ENCODE assay signal across 8 cellular contexts in the genomic region with DNA sequence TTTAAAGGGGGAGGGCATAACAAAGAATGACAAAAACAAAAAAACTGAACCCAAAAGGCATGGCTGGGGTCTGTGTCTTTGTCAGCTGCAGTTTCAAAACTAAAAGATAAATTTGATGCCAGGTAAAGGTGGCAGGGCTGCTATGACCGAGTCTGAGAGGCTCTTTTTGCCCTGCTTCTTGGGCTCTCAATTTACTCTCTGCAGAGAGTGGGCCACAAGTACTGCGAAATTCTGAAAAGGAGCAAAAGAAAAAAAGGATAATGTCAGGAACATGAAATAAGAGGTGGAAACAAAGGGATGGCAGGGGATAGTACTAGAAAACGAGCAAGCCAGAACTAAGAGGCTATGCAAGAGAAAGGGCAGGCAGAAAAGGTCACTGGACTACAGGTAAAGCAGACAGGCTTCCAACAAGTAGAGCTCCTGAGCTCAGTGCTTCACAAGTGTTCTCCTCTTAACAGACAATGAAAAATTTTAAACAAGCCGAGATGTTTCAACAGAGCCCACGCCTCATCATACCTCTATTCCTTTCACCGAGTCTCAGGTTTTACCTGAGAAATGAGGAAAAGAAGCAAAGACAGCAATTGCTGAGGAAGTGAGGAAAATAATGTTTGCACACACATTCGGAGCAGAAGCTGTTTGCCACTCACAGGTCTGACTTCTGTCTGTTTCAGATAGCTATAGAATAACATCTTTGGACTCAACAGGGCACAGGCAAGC. TPM values are rescaled to one million over a fixed set of nuclear protein-coding genes. Genes with fewer than 3 reads are reported as not detected.
A peak's percentile ranks its signal among the peaks of the same experiment; 100 is the strongest.
DNase-seq lines count a peak whose midpoint lies in the region; ATAC-seq lines count a peak whose summit lies in the region.

No MANE protein-coding gene starts in this region.

- H3K4me1 Mint-ChIP-seq in stimulated activated naive CD8-positive, alpha-beta T cell treated with anti-CD3 and anti-CD28 coated beads, Interleukin-15, Interleukin-2, amounts not matched to agents 100 ng/mL and 50 ng/mL, for 24 hours (ENCODE audit: low read depth) = peaks cover 82% of the 10 kb centered on the region
- peaks cover 66% of the 10 kb centered on the region for H3K4me1 Mint-ChIP-seq in activated T-helper 1 cell treated with anti-CD3 and anti-CD28 coated beads, Interleukin-12 subunit alpha, Interleukin-12 subunit beta, Interleukin-2, Interleukin-4 antibody, amounts not matched to agents 30 ng/mL and 10 ng/mL and 1 ng/mL, durations not matched to agents 14 hours and 24 hours and 36 hours (ENCODE audit: low read depth)

- H3K27me3 Mint-ChIP-seq in stimulated activated naive CD8-positive, alpha-beta T cell treated with anti-CD3 and anti-CD28 coated beads, Interleukin-15, Interleukin-2, amounts not matched to agents 100 ng/mL and 50 ng/mL, for 24 hours = no peaks in the 10 kb centered on the region
- H3K27me3 Mint-ChIP-seq in activated T-helper 1 cell treated with anti-CD3 and anti-CD28 coated beads, Interleukin-12 subunit alpha, Interleukin-12 subunit beta, Interleukin-2, Interleukin-4 antibody, amounts not matched to agents 30 ng/mL and 10 ng/mL and 1 ng/mL, durations not matched to agents 14 hours and 24 hours and 36 hours (ENCODE audit: insufficient read depth) = no peaks in the 10 kb centered on the region

- no peaks in the 10 kb centered on the region for H3K9me3 ChIP-seq in iPS-18c (ENCODE audit: control insufficient read depth, insufficient read depth, low read length)
- no peaks in the 10 kb centered on the region for H3K9me3 ChIP-seq in stomach smooth muscle (ENCODE audit: control insufficient read depth in 2 of 2, low read length in 2 of 2)

- peaks cover 43% of the 10 kb centered on the region for H3K4me1 ChIP-seq in stomach smooth muscle (ENCODE audit: control insufficient read depth, insufficient read depth, low read length)

- no peaks in the 10 kb centered on the region for H3K9me3 Mint-ChIP-seq in stimulated activated naive CD8-positive, alpha-beta T cell treated with anti-CD3 and anti-CD28 coated beads, Interleukin-15, Interleukin-2, amounts not matched to agents 100 ng/mL and 50 ng/mL, for 24 hours
- H3K9me3 Mint-ChIP-seq in activated T-helper 1 cell treated with anti-CD3 and anti-CD28 coated beads, Interleukin-12 subunit alpha, Interleukin-12 subunit beta, Interleukin-2, Interleukin-4 antibody, amounts not matched to agents 30 ng/mL and 10 ng/mL and 1 ng/mL, durations not matched to agents 14 hours and 24 hours and 36 hours = no peaks in the 10 kb centered on the region

- no peak for ATAC-seq in stimulated activated naive CD8-positive, alpha-beta T cell treated with anti-CD3 and anti-CD28 coated beads, Interleukin-15, Interleukin-2, amounts not matched to agents 100 U/mL and 50 U/mL, for 24 hours
- ATAC-seq in GM18502 (IDR thresholded peaks at IDR 0.05; ENCODE audit: poor library complexity, unreplicated experiment) = no peak

- H3K9ac ChIP-seq in stomach smooth muscle (ENCODE audit: low read length in 2 of 2) = peak overlapping the region; percentile 86 to 89

- H3K4me3 ChIP-seq in iPS-18c (ENCODE audit: insufficient read depth, low read depth, low read length) (peak overlapping the region; percentile 60), stomach smooth muscle (ENCODE audit: low read length in 2 of 2) (peak overlapping the region; percentile 82 to 83)

- H3K36me3 Mint-ChIP-seq in stimulated activated naive CD8-positive, alpha-beta T cell treated with anti-CD3 and anti-CD28 coated beads, Interleukin-15, Interleukin-2, amounts not matched to agents 100 ng/mL and 50 ng/mL, for 24 hours (ENCODE audit: low read depth) = peaks cover 5% of the 10 kb centered on the region
- peaks cover 16% of the 10 kb centered on the region for H3K36me3 Mint-ChIP-seq in activated T-helper 1 cell treated with anti-CD3 and anti-CD28 coated beads, Interleukin-12 subunit alpha, Interleukin-12 subunit beta, Interleukin-2, Interleukin-4 antibody, amounts not matched to agents 30 ng/mL and 10 ng/mL and 1 ng/mL, durations not matched to agents 14 hours and 24 hours and 36 hours (ENCODE audit: low read depth)

- peak overlapping the region; percentile 89 for H3K27ac Mint-ChIP-seq in stimulated activated naive CD8-positive, alpha-beta T cell treated with anti-CD3 and anti-CD28 coated beads, Interleukin-15, Interleukin-2, amounts not matched to agents 100 ng/mL and 50 ng/mL, for 24 hours
- peak overlapping the region; percentile 54 for H3K27ac Mint-ChIP-seq in activated T-helper 1 cell treated with anti-CD3 and anti-CD28 coated beads, Interleukin-12 subunit alpha, Interleukin-12 subunit beta, Interleukin-2, Interleukin-4 antibody, amounts not matched to agents 30 ng/mL and 10 ng/mL and 1 ng/mL, durations not matched to agents 14 hours and 24 hours and 36 hours

- H3K27ac ChIP-seq in stomach smooth muscle (ENCODE audit: low read length) = peak overlapping the region; percentile 91

- intact Hi-C loops in activated T-helper 1 cell treated with anti-CD3 and anti-CD28 coated beads, Interleukin-12 subunit alpha, Interleukin-12 subunit beta, Interleukin-2, Interleukin-4 antibody, amounts not matched to agents 30 ng/mL and 10 ng/mL and 1 ng/mL, durations not matched to agents 14 hours and 24 hours and 36 hours (cut with micrococcal nuclease) = loop anchor here (5.0 to 10.0 kb wide), 2 partner anchors 535 to 1858 kb away; partner anchors contain the start of gene MFF

- H3K4me3 Mint-ChIP-seq in stimulated activated naive CD8-positive, alpha-beta T cell treated with anti-CD3 and anti-CD28 coated beads, Interleukin-15, Interleukin-2, amounts not matched to agents 100 ng/mL and 50 ng/mL, for 24 hours = peak overlapping the region; percentile 81
- peak overlapping the region; percentile 60 for H3K4me3 Mint-ChIP-seq in activated T-helper 1 cell treated with anti-CD3 and anti-CD28 coated beads, Interleukin-12 subunit alpha, Interleukin-12 subunit beta, Interleukin-2, Interleukin-4 antibody, amounts not matched to agents 30 ng/mL and 10 ng/mL and 1 ng/mL, durations not matched to agents 14 hours and 24 hours and 36 hours

- no peaks in the 10 kb centered on the region for H3K36me3 ChIP-seq in stomach smooth muscle (ENCODE audit: control insufficient read depth in 2 of 2, insufficient read depth in 2 of 2, low read length in 2 of 2)

- H3K27me3 ChIP-seq in stomach smooth muscle (ENCODE audit: control insufficient read depth in 1 of 2, insufficient read depth in 2 of 2, low read length in 2 of 2) = no peaks in the 10 kb centered on the region

- DNase-seq in stimulated activated naive CD8-positive, alpha-beta T cell treated with anti-CD3 and anti-CD28 coated beads, Interleukin-15, Interleukin-2, amounts not matched to agents 100 U/mL and 50 U/mL, for 24 hours = no peak
- DNase-seq in activated T-helper 1 cell treated with anti-CD3 and anti-CD28 coated beads, Interleukin-12 subunit alpha, Interleukin-12 subunit beta, Interleukin-2, Interleukin-4 antibody, amounts not matched to agents 30 ng/mL and 10 ng/mL and 1 ng/mL, durations not matched to agents 14 hours and 24 hours and 36 hours (ENCODE audit: low spot score) = no peak
- DNase-seq in stimulated activated CD4-positive, alpha-beta T cell treated with anti-CD3 and anti-CD28 coated beads, Interleukin-12 subunit alpha, Interleukin-12 subunit beta, amount 100 ng/mL, for 4 hours = no peak
- no peak for DNase-seq in activated CD4-positive, alpha-beta T cell treated with anti-CD3 and anti-CD28 coated beads, Interleukin-2, amount 50 U/mL, for 1 hour

RNA-seq across cellular contexts. Expression of gene IRS1, which starts 7.3 kb away (rescaled TPM):
- total RNA-seq in activated T-helper 1 cell treated with anti-CD3 and anti-CD28 coated beads, Interleukin-12 subunit alpha, Interleukin-12 subunit beta, Interleukin-2, Interleukin-4 antibody, amounts not matched to agents 30 ng/mL and 10 ng/mL and 1 ng/mL, durations not matched to agents 14 hours and 24 hours and 36 hours = 3.8 and 4.2 TPM in 2 replicates

RNA-seq across cellular contexts. Expression of gene RHBDD1, which starts 43.5 kb away (rescaled TPM):
- total RNA-seq in activated T-helper 1 cell treated with anti-CD3 and anti-CD28 coated beads, Interleukin-12 subunit alpha, Interleukin-12 subunit beta, Interleukin-2, Interleukin-4 antibody, amounts not matched to agents 30 ng/mL and 10 ng/mL and 1 ng/mL, durations not matched to agents 14 hours and 24 hours and 36 hours = 39.9 and 48.0 TPM in 2 replicates
